Comparison of ENCODE assay signal across 22 cellular contexts in the genomic region with DNA sequence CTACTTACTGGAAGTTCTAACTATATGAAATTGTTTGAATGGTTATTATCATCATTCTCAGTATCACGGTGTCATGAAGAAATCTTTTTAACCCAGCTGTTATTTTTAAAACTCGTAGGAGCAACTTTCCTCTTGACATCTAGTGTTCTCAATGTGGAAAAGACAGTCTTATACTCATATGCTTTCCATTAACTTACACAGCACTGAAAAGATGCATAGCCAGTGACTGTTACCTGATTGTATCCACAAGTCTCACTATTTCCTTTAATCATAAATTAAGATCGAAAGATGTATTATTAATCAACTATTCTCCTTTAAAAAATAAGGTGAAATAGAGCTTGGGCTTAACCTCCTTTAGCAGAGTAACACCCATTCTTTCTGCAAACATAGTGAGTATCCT.
"Had no signal": no experiment of that assay in that cellular context is flagged by ENCODE, and none has a peak within 500 bp of the region (broad histone marks: within the 10 kb centered on the region; RNA-seq: fewer than 3 reads in every experiment).

No MANE protein-coding gene starts in this region.

- ATAC-seq: activated T-cell treated with anti-CD3 and anti-CD28 coated beads, Interleukin-2, amount 50 U/mL, for 4 hours; T-cell had no signal

- H3K4me1 Mint-ChIP-seq: activated CD4-positive, alpha-beta T cell treated with anti-CD3 and anti-CD28 coated beads, Interleukin-2, amount 10 ng/mL, durations not matched to agents 7 days and 5 days had no signal

- DNase-seq: activated CD4-positive, alpha-beta memory T cell treated with anti-CD3 and anti-CD28 coated beads for 36 hours; activated CD4-positive, alpha-beta T cell treated with anti-CD3 and anti-CD28 coated beads, Interleukin-2, amount 10 ng/mL, durations not matched to agents 7 days and 5 days; activated CD4-positive, CD25-positive, alpha-beta regulatory T cell; activated CD8-positive, alpha-beta memory T cell treated with anti-CD3 and anti-CD28 coated beads for 24 hours; activated effector memory CD4-positive, alpha-beta T cell treated with anti-CD3 and anti-CD28 coated beads, Interleukin-2, amount 50 U/mL, for 16 hours; activated naive CD4-positive, alpha-beta T cell treated with Interleukin-2 at 50 U/mL for 16 hours; activated T-cell treated with anti-CD3 and anti-CD28 coated beads, Interleukin-2, amount 50 U/mL, for 4 hours; amygdala; cerebellar nuclear complex; Karpas-422; NCI-H1092; NCI-H1417; NCI-H1694; NCI-H2029 treated with DMSO at 0.1 percent for 48 hours; NCI-H510A treated with DMSO at 0.1 percent for 48 hours; NCI-H69; NK-92 treated with Interleukin-12 subunit alpha and Interleukin-12 subunit beta, amount 100 ng/mL, for 24 hours; SHP77 treated with DMSO at 0.1 percent for 48 hours; T-cell; T-helper 2 cell had no signal

- H3K27ac Mint-ChIP-seq: activated CD4-positive, alpha-beta memory T cell treated with anti-CD3 and anti-CD28 coated beads for 36 hours; activated CD4-positive, alpha-beta T cell treated with anti-CD3 and anti-CD28 coated beads, Interleukin-2, amount 10 ng/mL, durations not matched to agents 7 days and 5 days; activated naive CD8-positive, alpha-beta T cell; T-cell had no signal

- H3K36me3 Mint-ChIP-seq: activated CD4-positive, alpha-beta memory T cell treated with anti-CD3 and anti-CD28 coated beads for 36 hours had no signal

- H3K27me3 Mint-ChIP-seq: activated CD4-positive, alpha-beta memory T cell treated with anti-CD3 and anti-CD28 coated beads for 36 hours; activated naive CD8-positive, alpha-beta T cell; T-cell had no signal

- H3K4me3 Mint-ChIP-seq: activated CD4-positive, alpha-beta memory T cell treated with anti-CD3 and anti-CD28 coated beads for 36 hours; activated CD4-positive, alpha-beta T cell treated with anti-CD3 and anti-CD28 coated beads, Interleukin-2, amount 10 ng/mL, durations not matched to agents 7 days and 5 days; activated naive CD8-positive, alpha-beta T cell; activated T-cell treated with anti-CD3 and anti-CD28 coated beads, Interleukin-2, amount 50 U/mL, for 4 hours; T-cell had no signal

- H3K27ac ChIP-seq: VCaP had no signal
